In the genomic region with DNA sequence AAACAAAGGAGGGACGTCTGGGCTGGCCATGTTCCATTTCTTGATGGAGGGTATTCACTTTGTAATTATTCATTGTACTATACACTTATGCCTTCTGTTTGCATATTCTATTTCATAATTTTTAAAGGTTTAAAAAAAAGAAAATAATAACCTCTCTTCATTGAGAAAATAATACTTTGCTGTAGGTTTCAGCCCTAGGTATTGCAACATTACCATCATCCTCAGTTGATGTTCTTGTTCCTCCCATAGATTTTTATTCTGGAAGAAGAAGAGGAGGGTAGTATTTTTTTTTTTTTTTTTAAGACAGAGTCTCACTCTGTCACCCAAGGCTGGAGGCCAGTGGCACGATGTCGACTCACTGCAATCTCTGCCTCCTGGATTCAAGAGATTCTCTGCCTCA, we compare ENCODE assay signal across 13 cellular contexts. TPM values are rescaled to one million over a fixed set of nuclear protein-coding genes. Genes with fewer than 3 reads are reported as not detected.
A peak's percentile ranks its signal among the peaks of the same experiment; 100 is the strongest.
DNase-seq lines count a peak whose midpoint lies in the region; ATAC-seq, FAIRE-seq and TF ChIP-seq lines count a peak whose summit lies in the region.
"Had no signal": no experiment of that assay in that cellular context is flagged by ENCODE, and none has a peak within 500 bp of the region (broad histone marks: within the 10 kb centered on the region; RNA-seq: fewer than 3 reads in every experiment).

No MANE protein-coding gene starts in this region.

- no peaks in the 10 kb centered on the region for H4K20me1 ChIP-seq in keratinocyte (ENCODE audit: control insufficient read depth, extremely low read depth, insufficient read depth, low read length)

- H3K9me3 Mint-ChIP-seq in activated CD8-positive, alpha-beta T cell treated with anti-CD3 and anti-CD28 coated beads for 36 hours: peaks cover 8% of the 10 kb centered on the region
- no peaks in the 10 kb centered on the region for H3K9me3 Mint-ChIP-seq in activated CD8-positive, alpha-beta T cell treated with anti-CD3 and anti-CD28 coated beads, Interleukin-2, amount 10 ng/mL, durations not matched to agents 7 days and 5 days (ENCODE audit: insufficient read depth)

- peaks cover 73% of the 10 kb centered on the region for H3K4me1 Mint-ChIP-seq in activated CD8-positive, alpha-beta T cell treated with anti-CD3 and anti-CD28 coated beads for 36 hours (ENCODE audit: low read depth)
- peaks cover 43% of the 10 kb centered on the region for H3K4me1 Mint-ChIP-seq in activated CD8-positive, alpha-beta T cell treated with anti-CD3 and anti-CD28 coated beads, Interleukin-2, amount 10 ng/mL, durations not matched to agents 7 days and 5 days (ENCODE audit: low read depth)

- no peak for FAIRE-seq in keratinocyte (lab: Jason Lieb, UNC)

- no peak overlapping the region for H2AFZ ChIP-seq in keratinocyte (ENCODE audit: control insufficient read depth, low read length)

- H3K27me3 Mint-ChIP-seq in activated CD8-positive, alpha-beta T cell treated with anti-CD3 and anti-CD28 coated beads for 36 hours: no peaks in the 10 kb centered on the region
- H3K27me3 Mint-ChIP-seq in activated CD8-positive, alpha-beta T cell treated with anti-CD3 and anti-CD28 coated beads, Interleukin-2, amount 10 ng/mL, durations not matched to agents 7 days and 5 days (ENCODE audit: low read depth): no peaks in the 10 kb centered on the region

- POLR2A ChIA-PET in activated CD8-positive, alpha-beta T cell treated with anti-CD3 and anti-CD28 coated beads for 36 hours (lab: Charles Lee): interaction anchor here (0.9 to 5.4 kb wide), 6 partner anchors 11 to 54 kb away, joined by 4 to 54 read pairs (median 6); partner anchors contain the start of gene PHLDA1
- POLR2A ChIA-PET in activated CD8-positive, alpha-beta T cell treated with anti-CD3 and anti-CD28 coated beads, Interleukin-2, amount 10 ng/mL, durations not matched to agents 7 days and 5 days (lab: Charles Lee): interaction anchor here (4.8 kb wide), 1 partner anchor 54 kb away, joined by 69 read pairs; the partner anchor contains the start of gene PHLDA1

- H3K4me1 ChIP-seq in SJSA1 (replicated peaks) (peaks cover 40% of the 10 kb centered on the region), keratinocyte (ENCODE audit: control insufficient read depth, extremely low read depth, insufficient read depth, low read length) (peaks cover 32% of the 10 kb centered on the region), stomach (peaks cover 19 to 57% (median 22%) of the 10 kb centered on the region in 4 donors)

- H3K27me3 ChIP-seq in SJSA1 (replicated peaks) (no peaks in the 10 kb centered on the region), keratinocyte (ENCODE audit: control insufficient read depth, extremely low read depth, insufficient read depth, low read length) (no peaks in the 10 kb centered on the region), stomach (no peaks in the 10 kb centered on the region)

- intact Hi-C loops in activated CD8-positive, alpha-beta T cell treated with anti-CD3 and anti-CD28 coated beads for 36 hours (cut with micrococcal nuclease): no loop called here
- intact Hi-C loops in stomach (cut with DNase I; ENCODE audit: low total_unique reads): no loop called here

- H3K9me3 ChIP-seq in SJSA1 (replicated peaks) (no peaks in the 10 kb centered on the region), keratinocyte (ENCODE audit: control insufficient read depth, low read depth, low read length) (no peaks in the 10 kb centered on the region), stomach (no peaks in the 10 kb centered on the region)

- peak overlapping the region; percentile 72 for H3K9ac ChIP-seq in keratinocyte (ENCODE audit: control insufficient read depth, extremely low read depth, insufficient read depth, low read length)

- no peaks in the 10 kb centered on the region for H3K9me1 ChIP-seq in keratinocyte (ENCODE audit: control insufficient read depth, extremely low read depth, insufficient read depth, low read length)

- peaks cover 14% of the 10 kb centered on the region for H3K36me3 Mint-ChIP-seq in activated CD8-positive, alpha-beta T cell treated with anti-CD3 and anti-CD28 coated beads for 36 hours (ENCODE audit: low read depth)
- peaks cover 4% of the 10 kb centered on the region for H3K36me3 Mint-ChIP-seq in activated CD8-positive, alpha-beta T cell treated with anti-CD3 and anti-CD28 coated beads, Interleukin-2, amount 10 ng/mL, durations not matched to agents 7 days and 5 days (ENCODE audit: low read depth)

- no peaks in the 10 kb centered on the region for H3K79me2 ChIP-seq in keratinocyte (ENCODE audit: control insufficient read depth, insufficient read depth, low read length)

- dilution Hi-C loops in keratinocyte (cut with MboI; ENCODE audit: extremely low pct_ligation_motif_present, low sequenced_read_pairs): no loop called here

- H3K4me3 Mint-ChIP-seq in activated CD8-positive, alpha-beta T cell treated with anti-CD3 and anti-CD28 coated beads for 36 hours: no peak overlapping the region
- no peak overlapping the region for H3K4me3 Mint-ChIP-seq in activated CD8-positive, alpha-beta T cell treated with anti-CD3 and anti-CD28 coated beads, Interleukin-2, amount 10 ng/mL, durations not matched to agents 7 days and 5 days

- H3K36me3 ChIP-seq in SJSA1 (no peaks in the 10 kb centered on the region), keratinocyte (ENCODE audit: control insufficient read depth in 2 of 2, extremely low read depth in 1 of 2, insufficient read depth in 2 of 2, low read length in 2 of 2) (no peaks in the 10 kb centered on the region), stomach (no peaks in the 10 kb centered on the region)

- CTCF ChIA-PET in activated CD8-positive, alpha-beta T cell treated with anti-CD3 and anti-CD28 coated beads for 36 hours (lab: Charles Lee): interaction anchor here (2.2 kb wide), 1 partner anchor 44 kb away, joined by 6 read pairs; no protein-coding TSS in a partner anchor
- CTCF ChIA-PET in activated CD8-positive, alpha-beta T cell treated with anti-CD3 and anti-CD28 coated beads, Interleukin-2, amount 10 ng/mL, durations not matched to agents 7 days and 5 days (lab: Charles Lee): interaction anchor here (0.9 to 2.2 kb wide), 2 partner anchors 42 to 55 kb away, joined by 3 to 9 read pairs; partner anchors contain the start of gene PHLDA1

- H3K27ac ChIP-seq in SJSA1 (peak overlapping the region; percentile 94), keratinocyte (ENCODE audit: control insufficient read depth, insufficient read depth, low read length) (peak overlapping the region; percentile 95), stomach (peak overlapping the region in 4 of 5 donors; percentile 66 to 88 (median 80))

- no peak for ATAC-seq in activated CD8-positive, alpha-beta T cell treated with anti-CD3 and anti-CD28 coated beads for 36 hours
- no peak for ATAC-seq in activated CD8-positive, alpha-beta T cell treated with anti-CD3 and anti-CD28 coated beads, Interleukin-2, amount 10 ng/mL, durations not matched to agents 7 days and 5 days
- ATAC-seq in omental fat pad (ENCODE audit: low FRiP score) (no peak), esophagus mucosa (no peak), HG02885 (IDR thresholded peaks at IDR 0.05; ENCODE audit: poor library complexity, unreplicated experiment) (no peak)

- 73 to 81% (median 77%) methylated on average over 3 of the region's 3 CpGs for WGBS in stomach, 5 donors

- TF ChIP-seq EP300 in stomach (IDR thresholded peaks at IDR 0.05): no peak

- H3K4me3 ChIP-seq in SJSA1 (no peak overlapping the region), keratinocyte (ENCODE audit: control insufficient read depth in 2 of 3, extremely low read depth in 1 of 3, insufficient read depth in 2 of 3, low read depth in 1 of 3, low read length in 3 of 3) (no peak overlapping the region), stomach (no peak overlapping the region)

- H3K4me2 ChIP-seq in keratinocyte (ENCODE audit: control insufficient read depth, extremely low read depth, insufficient read depth, low read depth, low read length): no peak overlapping the region

- TF ChIP-seq CTCF in activated CD8-positive, alpha-beta T cell treated with anti-CD3 and anti-CD28 coated beads for 36 hours (IDR thresholded peaks at IDR 0.05): no peak
- TF ChIP-seq CTCF in keratinocyte (optimal IDR thresholded peaks at IDR 0.05 in 1 of 3, IDR thresholded peaks at IDR 0.05 in 1 of 3, conservative IDR thresholded peaks at IDR 0.05 in 1 of 3; ENCODE audit: extremely low read depth in 1 of 3, insufficient read depth in 2 of 3, low read length in 3 of 3) (no peak), stomach (IDR thresholded peaks at IDR 0.05) (no peak), omental fat pad (IDR thresholded peaks at IDR 0.05) (no peak)

- TF ChIP-seq POLR2A in stomach (IDR thresholded peaks at IDR 0.05): no peak

- peak overlapping the region; percentile 99 for H3K27ac Mint-ChIP-seq in activated CD8-positive, alpha-beta T cell treated with anti-CD3 and anti-CD28 coated beads for 36 hours
- H3K27ac Mint-ChIP-seq in activated CD8-positive, alpha-beta T cell treated with anti-CD3 and anti-CD28 coated beads, Interleukin-2, amount 10 ng/mL, durations not matched to agents 7 days and 5 days: no peak overlapping the region

- DNase-seq in activated CD8-positive, alpha-beta T cell treated with anti-CD3 and anti-CD28 coated beads for 36 hours: no peak
- no peak for DNase-seq in activated CD8-positive, alpha-beta T cell treated with anti-CD3 and anti-CD28 coated beads, Interleukin-2, amount 10 ng/mL, durations not matched to agents 7 days and 5 days
- no peak for DNase-seq in SJSA1 (ENCODE audit: low read depth in 1 of 2, low spot score in 2 of 2)
- no peak for DNase-seq in keratinocyte (ENCODE audit: low read depth, low spot score)
- no peak for DNase-seq in stomach
- no peak for DNase-seq in omental fat pad (ENCODE audit: low spot score)
- DNase-seq: activated CD4-positive, CD25-positive, alpha-beta regulatory T cell treated with anti-CD3 and anti-CD28 coated beads, Interleukin-2, amount 50 U/mL, for 72 hours; effector CD4-positive, alpha-beta T cell; hypothalamus; NCI-H524; SHP77 treated with DMSO at 0.1 percent for 48 hours had no signal

RNA-seq across cellular contexts. Expression of gene PHLDA1, which starts 54.7 kb away (rescaled TPM):
- 10 to 100 TPM; 33.9 to 35.0 TPM for total RNA-seq in activated CD8-positive, alpha-beta T cell treated with anti-CD3 and anti-CD28 coated beads for 36 hours
- total RNA-seq in activated CD8-positive, alpha-beta T cell treated with anti-CD3 and anti-CD28 coated beads, Interleukin-2, amount 10 ng/mL, durations not matched to agents 7 days and 5 days: 1 to 10 TPM; 5.6 to 6.1 TPM
- 19.5 and 23.6 TPM in 2 replicates for total RNA-seq in SJSA1 (2014; rRNA removed; shearing (Covaris generic))
- 107 to 144 TPM (median 118 TPM) in 3 replicates for polyA plus RNA-seq in keratinocyte
- 49.0 TPM for polyA plus RNA-seq in keratinocyte (2011; ENCODE audit: low read depth)
- polyA plus RNA-seq in keratinocyte (2011; cell fraction: cytosol; rRNA removed): 87.1 and 90.4 TPM in 2 replicates
- 128 and 137 TPM in 2 replicates for polyA plus RNA-seq in keratinocyte (2011; cell fraction: nucleus; rRNA removed)
- polyA plus RNA-seq in keratinocyte (2012; ENCODE audit: low replicate concordance): 113 and 158 TPM in 2 replicates
- 52.6 to 84.2 TPM (median 78.2 TPM) in 3 replicates for polyA minus RNA-seq in keratinocyte
- 201 TPM for polyA minus RNA-seq in keratinocyte (2011; cell fraction: cytosol; rRNA and poly(A)+ RNA removed)
- polyA minus RNA-seq in keratinocyte (2011; cell fraction: nucleus; rRNA and poly(A)+ RNA removed): 108 and 134 TPM in 2 replicates
- 10 to 100 TPM in 4 of 5 donors, 1 to 10 TPM in 1; 4.9 to 62.4 (median 12.5) TPM for total RNA-seq in stomach
- 10 to 100 TPM; 15.3 to 26.5 (median 17.7) TPM for polyA plus RNA-seq in stomach
- 10 to 100 TPM; 14.5 to 56.1 (median 28.5) TPM for total RNA-seq in omental fat pad
- 102 TPM for total RNA-seq in esophagus mucosa
